Comparison of ENCODE assay signal across 28 cellular contexts in the genomic region with DNA sequence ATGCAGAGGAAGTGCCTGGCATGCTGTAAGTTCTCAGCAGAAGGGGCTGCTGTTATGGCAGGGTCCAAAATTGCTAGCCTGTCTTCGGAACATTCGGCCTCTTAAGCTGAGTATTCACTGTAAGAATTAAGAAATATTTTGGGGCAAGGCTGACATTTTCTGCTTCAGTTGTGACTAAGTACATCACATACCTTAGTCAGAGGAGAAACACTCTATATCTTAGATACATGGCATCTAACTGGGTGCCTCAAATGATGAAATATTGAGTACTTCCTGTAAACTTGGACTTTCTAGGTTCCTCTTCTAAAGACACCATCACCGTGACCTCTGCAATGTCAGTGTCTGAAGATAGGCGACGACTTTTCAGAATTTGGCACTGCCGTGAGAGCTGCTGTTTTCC.
DNase-seq lines count a peak whose midpoint lies in the region; ATAC-seq and TF ChIP-seq lines count a peak whose summit lies in the region.
"Had no signal": no experiment of that assay in that cellular context is flagged by ENCODE, and none has a peak within 500 bp of the region (broad histone marks: within the 10 kb centered on the region; RNA-seq: fewer than 3 reads in every experiment).

No MANE protein-coding gene starts in this region.

- CTCF ChIA-PET in MCF 10A (lab: Yijun Ruan, JAX): interaction anchor here (0.7 kb wide), 2 partner anchors 15 to 153 kb away, joined by 3 read pairs; no protein-coding TSS in a partner anchor

- H3K27me3 Mint-ChIP-seq in MCF 10A (ENCODE audit: insufficient read depth, unreplicated experiment): no peaks in the 10 kb centered on the region
- H3K27me3 Mint-ChIP-seq: activated CD4-positive, alpha-beta memory T cell treated with anti-CD3 and anti-CD28 coated beads, Interleukin-2, amount 10 ng/mL, durations not matched to agents 7 days and 5 days; dendritic cell treated with granulocyte-macrophage colony-stimulating factor and Interleukin-4, amounts not matched to agents 40 ng/mL and 50 ng/mL, for 4 days; T-cell had no signal

- H3K36me3 ChIP-seq in RWPE2 (ENCODE audit: low read depth) (no peaks in the 10 kb centered on the region), brain microvascular endothelial cell (replicated peaks) (no peaks in the 10 kb centered on the region)
- H3K36me3 ChIP-seq: lower lobe of right lung, thyroid gland had no signal

- POLR2A ChIA-PET in MCF 10A (lab: Yijun Ruan, JAX): interaction anchor here (2.4 kb wide), 1 partner anchor 10 kb away, joined by 12 read pairs; no protein-coding TSS in a partner anchor

- 0 out of 2 replicates have a peak overlapping the region, but pooled peaks have one; percentile 16 for H3K27ac ChIP-seq in HL-60 (replicated peaks)
- H3K27ac ChIP-seq in RWPE2 (ENCODE audit: poor library complexity, severe bottlenecking): no peak overlapping the region
- no peak overlapping the region for H3K27ac ChIP-seq in brain microvascular endothelial cell
- H3K27ac ChIP-seq: lower lobe of right lung, thyroid gland had no signal

- peak; percentile 19 for DNase-seq in AG08395 (ENCODE audit: low spot score)
- peak; percentile 42 to 49 for DNase-seq in HL-60 (ENCODE audit: low read depth in 1 of 2, low spot score in 1 of 2)
- no peak for DNase-seq in RWPE2 (ENCODE audit: low spot score)
- peak; percentile 33 for DNase-seq in fibroblast of pulmonary artery (ENCODE audit: low read depth)
- DNase-seq in MCF 10A (ENCODE audit: unreplicated experiment): no peak
- no peak for DNase-seq in brain microvascular endothelial cell
- DNase-seq in NCI-H1417 (lab: John Stamatoyannopoulos, UW): no peak
- DNase-seq: activated CD4-positive, alpha-beta memory T cell treated with anti-CD3 and anti-CD28 coated beads, Interleukin-2, amount 10 ng/mL, durations not matched to agents 7 days and 5 days; activated naive CD4-positive, alpha-beta T cell treated with Interleukin-2 at 50 U/mL for 16 hours; caudate nucleus; CD4-positive, alpha-beta memory T cell; DMS 273 treated with DMSO at 0.1 percent for 48 hours; glutamatergic neuron; KBM-7; kidney glomerular epithelial cell; lower lobe of right lung; MM.1S; NCI-H1694 treated with DMSO at 0.1 percent for 48 hours; NCI-H2171 treated with DMSO at 0.1 percent for 48 hours; Right ventricle myocardium superior; stimulated activated naive CD8-positive, alpha-beta T cell treated with anti-CD3 and anti-CD28 coated beads, Interleukin-15, Interleukin-2, amounts not matched to agents 100 U/mL and 50 U/mL, for 24 hours; T-cell; thyroid gland had no signal

- TF ChIP-seq CTCF in HL-60 (IDR thresholded peaks at IDR 0.05; ENCODE audit: insufficient read depth, low read length) (no peak), RWPE2 (IDR thresholded peaks at IDR 0.05; ENCODE audit: poor library complexity, severe bottlenecking) (no peak), fibroblast of pulmonary artery (IDR thresholded peaks at IDR 0.05; ENCODE audit: low read length, missing control alignments) (no peak), MCF 10A (IDR thresholded peaks at IDR 0.05; ENCODE audit: unreplicated experiment) (no peak), brain microvascular endothelial cell (IDR thresholded peaks at IDR 0.05; ENCODE audit: low read depth, low read length, missing control alignments) (no peak)

- H3K4me1 ChIP-seq in RWPE2 (ENCODE audit: insufficient read depth, poor library complexity, severe bottlenecking): no peaks in the 10 kb centered on the region
- H3K4me1 ChIP-seq: lower lobe of right lung, thyroid gland had no signal

- BruUV-seq in MCF 10A (replicated peaks; lab: Mats Ljungman, UMichigan): no TSS peak

- H3K4me3 ChIP-seq in HL-60 (replicated peaks; ENCODE audit: insufficient read depth, low read length): no peak overlapping the region
- H3K4me3 ChIP-seq in RWPE2 (ENCODE audit: severe bottlenecking): no peak overlapping the region
- no peak overlapping the region for H3K4me3 ChIP-seq in fibroblast of pulmonary artery (replicated peaks; ENCODE audit: low read depth, low read length)
- no peak overlapping the region for H3K4me3 ChIP-seq in brain microvascular endothelial cell (ENCODE audit: low read depth, low read length)
- H3K4me3 ChIP-seq: lower lobe of right lung, thyroid gland had no signal

- intact Hi-C loops in MCF 10A (cut with micrococcal nuclease): no loop called here

- no peak overlapping the region for H3K27ac Mint-ChIP-seq in MCF 10A (ENCODE audit: low read depth, unreplicated experiment)
- H3K27ac Mint-ChIP-seq: activated CD4-positive, alpha-beta memory T cell treated with anti-CD3 and anti-CD28 coated beads, Interleukin-2, amount 10 ng/mL, durations not matched to agents 7 days and 5 days; CD4-positive, alpha-beta memory T cell; dendritic cell treated with granulocyte-macrophage colony-stimulating factor and Interleukin-4, amounts not matched to agents 40 ng/mL and 50 ng/mL, for 4 days; progenitor cell of endocrine pancreas; T-cell had no signal

- H3K4me1 Mint-ChIP-seq in MCF 10A (ENCODE audit: insufficient read depth, unreplicated experiment): peaks cover 5% of the 10 kb centered on the region
- H3K4me1 Mint-ChIP-seq: activated CD4-positive, alpha-beta memory T cell treated with anti-CD3 and anti-CD28 coated beads, Interleukin-2, amount 10 ng/mL, durations not matched to agents 7 days and 5 days; CD4-positive, alpha-beta memory T cell had no signal

- H3K27me3 ChIP-seq in HL-60 (ENCODE audit: insufficient read depth, poor library complexity, severe bottlenecking) (no peaks in the 10 kb centered on the region), RWPE2 (ENCODE audit: insufficient read depth, poor library complexity, severe bottlenecking) (no peaks in the 10 kb centered on the region), brain microvascular endothelial cell (replicated peaks) (no peaks in the 10 kb centered on the region)
- H3K27me3 ChIP-seq: thyroid gland had no signal

- no peaks in the 10 kb centered on the region for H3K9me3 ChIP-seq in RWPE2 (ENCODE audit: severe bottlenecking)
- H3K9me3 ChIP-seq: thyroid gland had no signal

- H3K4me3 Mint-ChIP-seq in MCF 10A (ENCODE audit: unreplicated experiment): no peak overlapping the region
- H3K4me3 Mint-ChIP-seq: activated CD4-positive, alpha-beta memory T cell treated with anti-CD3 and anti-CD28 coated beads, Interleukin-2, amount 10 ng/mL, durations not matched to agents 7 days and 5 days; CD4-positive, alpha-beta memory T cell; dendritic cell treated with granulocyte-macrophage colony-stimulating factor and Interleukin-4, amounts not matched to agents 40 ng/mL and 50 ng/mL, for 4 days; neural crest cell; T-cell had no signal

- peaks cover 13% of the 10 kb centered on the region for H3K9me3 Mint-ChIP-seq in MCF 10A (ENCODE audit: unreplicated experiment)

- ATAC-seq in RWPE2 (ENCODE audit: low read depth): 0 out of 3 replicates have a peak, but pooled peaks have one; percentile 27
- ATAC-seq in HG03097 (IDR thresholded peaks at IDR 0.05; ENCODE audit: low FRiP score, unreplicated experiment): no peak
- ATAC-seq: lower lobe of right lung; sciatic nerve; stimulated activated naive CD8-positive, alpha-beta T cell treated with anti-CD3 and anti-CD28 coated beads, Interleukin-15, Interleukin-2, amounts not matched to agents 100 U/mL and 50 U/mL, for 24 hours; T-cell had no signal

- H3K36me3 Mint-ChIP-seq in MCF 10A (ENCODE audit: insufficient read depth, unreplicated experiment): no peaks in the 10 kb centered on the region

- in situ Hi-C loops in brain microvascular endothelial cell (cut with HindIII; ENCODE audit: low pct_ligation_motif_present, low sequenced_read_pairs): no loop called here

Comparison
In these comparisons a context has a peak if more than half of its experiments do, and no peak if none do; other contexts are left out.
1. DNase-seq: peak in AG08395 (single experiment), HL-60 (2 of 2) and fibroblast of pulmonary artery (single experiment); none in RWPE2 (single experiment), MCF 10A (single experiment), brain microvascular endothelial cell (single experiment) and NCI-H1417 (0 of 3).